ENCODE assay signal across 13 cellular contexts in genomic region chr5:20619606-20620005, GRCh38.
A peak's percentile ranks its signal among the peaks of the same experiment; 100 is the strongest.
DNase-seq lines count a peak whose midpoint lies in the region; TF ChIP-seq lines count a peak whose summit lies in the region.
"Had no signal": no experiment of that assay in that cellular context is flagged by ENCODE, and none has a peak within 500 bp of the region (broad histone marks: within the 10 kb centered on the region; RNA-seq: fewer than 3 reads in every experiment).

No MANE protein-coding gene starts in this region.

- H3K27me3 Mint-ChIP-seq in osteocyte (ENCODE audit: unreplicated experiment) = no peaks in the 10 kb centered on the region
- H3K27me3 Mint-ChIP-seq: CD4-positive, alpha-beta memory T cell had no signal

- H3K9me2 ChIP-seq in PC-9 (ENCODE audit: insufficient read depth) = no peaks in the 10 kb centered on the region

- CTCF ChIA-PET in PC-9 (lab: Charles Lee) = no interaction called here

- no peak for TF ChIP-seq CTCF in PC-9 (conservative IDR thresholded peaks at IDR 0.05)
- no peak for TF ChIP-seq CTCF in osteocyte (IDR thresholded peaks at IDR 0.05)
- no peak for TF ChIP-seq CTCF in stomach (IDR thresholded peaks at IDR 0.05)

- H3K36me3 ChIP-seq in PC-9 (ENCODE audit: low read depth) = no peaks in the 10 kb centered on the region
- no peaks in the 10 kb centered on the region for H3K36me3 ChIP-seq in stomach
- H3K36me3 ChIP-seq: BE2C had no signal

- H3K4me3 ChIP-seq in PC-9 = no peak overlapping the region
- H3K4me3 ChIP-seq in stomach = no peak overlapping the region

- H3K9me3 ChIP-seq in PC-9 (ENCODE audit: insufficient read depth, low read depth) = no peaks in the 10 kb centered on the region
- no peaks in the 10 kb centered on the region for H3K9me3 ChIP-seq in stomach
- H3K9me3 ChIP-seq: BE2C had no signal

- no TSS peak for BruUV-seq in PC-9 (replicated peaks; lab: Mats Ljungman, UMichigan)

- no peaks in the 10 kb centered on the region for H3K9me3 Mint-ChIP-seq in osteocyte (ENCODE audit: unreplicated experiment)

- H3K4me1 ChIP-seq in PC-9 (replicated peaks; ENCODE audit: insufficient read depth) (no peaks in the 10 kb centered on the region), stomach (no peaks in the 10 kb centered on the region)
- H3K4me1 ChIP-seq: BE2C had no signal

- H3K4me2 ChIP-seq in PC-9 = no peak overlapping the region

- 58 to 76% (median 72%) methylated on average over 2 of the region's 2 CpGs for WGBS in stomach, 5 donors

- no peaks in the 10 kb centered on the region for H3K79me2 ChIP-seq in PC-9 (ENCODE audit: low read depth)

- H3K27me3 ChIP-seq in PC-9 (ENCODE audit: insufficient read depth, low read depth) (no peaks in the 10 kb centered on the region), stomach (no peaks in the 10 kb centered on the region)
- H3K27me3 ChIP-seq: BE2C had no signal

- no peaks in the 10 kb centered on the region; the same call in 1 of the 2 replicates for H4K20me1 ChIP-seq in PC-9 (ENCODE audit: insufficient read depth)

- no peak overlapping the region for H3K4me3 Mint-ChIP-seq in osteocyte (ENCODE audit: unreplicated experiment)
- H3K4me3 Mint-ChIP-seq: CD4-positive, alpha-beta memory T cell; HFFc6 had no signal

- H3K36me3 Mint-ChIP-seq in osteocyte (ENCODE audit: unreplicated experiment) = no peaks in the 10 kb centered on the region
- H3K36me3 Mint-ChIP-seq: CD4-positive, alpha-beta memory T cell had no signal

- intact Hi-C loops in PC-9 (cut with micrococcal nuclease; ENCODE audit: unreplicated experiment) = no loop called here
- intact Hi-C loops in stomach (cut with DNase I; ENCODE audit: low total_unique reads) = no loop called here

- no peak overlapping the region for H3K27ac ChIP-seq in PC-9
- H3K27ac ChIP-seq in stomach = no peak overlapping the region
- H3K27ac ChIP-seq: C4-2B, HL-60 had no signal

- peak; percentile 59 for DNase-seq in DMS 273 treated with DMSO at 0.1 percent for 48 hours (lab: John Stamatoyannopoulos, UW)
- peak; percentile 89 for DNase-seq in NCI-H2171 treated with DMSO at 0.1 percent for 48 hours (lab: John Stamatoyannopoulos, UW)
- DNase-seq in PC-9 = no peak
- peak; percentile 5 for DNase-seq in pons (ENCODE audit: low spot score)
- DNase-seq in RPMI8226 = no peak
- DNase-seq in osteocyte (ENCODE audit: extremely low spot score, unreplicated experiment) = no peak
- DNase-seq in stomach = no peak
- DNase-seq: BE2C; CD4-positive, alpha-beta memory T cell; HCEC 1CT; HFFc6 had no signal

- no peak for TF ChIP-seq EP300 in stomach (IDR thresholded peaks at IDR 0.05)

- no peaks in the 10 kb centered on the region for H3F3A ChIP-seq in PC-9 (ENCODE audit: insufficient read depth, low read depth)

- peak overlapping the region; percentile 34; the same call in 1 of the 2 replicates for H2AFZ ChIP-seq in PC-9

- no peak overlapping the region for H3K27ac Mint-ChIP-seq in osteocyte (ENCODE audit: unreplicated experiment)
- H3K27ac Mint-ChIP-seq: CD4-positive, alpha-beta memory T cell; HFFc6 had no signal

- no peak for TF ChIP-seq POLR2A in stomach (IDR thresholded peaks at IDR 0.05)

- POLR2A ChIA-PET in PC-9 (lab: Charles Lee; ENCODE audit: unreplicated experiment) = no interaction called here

- no peaks in the 10 kb centered on the region for H3K4me1 Mint-ChIP-seq in osteocyte (ENCODE audit: unreplicated experiment)
- H3K4me1 Mint-ChIP-seq: CD4-positive, alpha-beta memory T cell had no signal

Comparison
In these comparisons a context has a peak if more than half of its experiments do, and no peak if none do; other contexts are left out.
1. DNase-seq: peak in DMS 273 treated with DMSO at 0.1 percent for 48 hours (single experiment), NCI-H2171 treated with DMSO at 0.1 percent for 48 hours (single experiment) and pons (single experiment); none in PC-9 (0 of 2), RPMI8226 (single experiment), osteocyte (single experiment) and stomach (single experiment).